Comparison of ENCODE assay signal across 15 cellular contexts in the genomic region with DNA sequence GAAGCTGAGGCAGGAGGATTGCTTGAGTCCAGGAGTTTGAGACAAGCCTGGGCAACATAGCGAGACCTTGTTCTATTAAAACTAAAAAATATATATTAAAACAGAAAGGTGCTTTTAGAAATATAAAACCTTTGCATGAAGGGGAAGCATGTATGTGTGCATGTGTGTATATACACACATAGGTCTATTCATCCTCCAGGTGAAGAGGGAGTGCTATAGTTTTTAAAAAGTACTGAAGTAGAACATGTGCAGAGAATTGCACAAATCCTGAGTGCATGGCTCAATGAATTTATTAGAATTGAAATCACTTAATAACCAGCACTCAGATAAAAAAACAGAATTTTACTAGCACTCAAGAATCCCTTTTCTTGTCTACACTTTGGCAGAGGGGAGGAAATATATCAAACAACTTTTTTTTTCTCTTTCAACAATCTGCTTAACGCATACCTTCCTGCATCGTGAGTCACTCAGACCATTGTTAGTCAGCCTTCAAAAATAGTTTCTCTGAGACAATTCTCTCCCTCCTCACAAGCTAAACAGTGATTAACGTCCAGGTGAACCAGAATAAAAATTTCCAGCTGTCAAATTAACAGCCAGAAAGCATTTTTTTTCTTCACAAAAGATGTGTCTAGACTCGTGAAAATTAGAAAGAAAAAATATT. TPM values are rescaled to one million over a fixed set of nuclear protein-coding genes. Genes with fewer than 3 reads are reported as not detected.
DNase-seq lines count a peak whose midpoint lies in the region; ATAC-seq and TF ChIP-seq lines count a peak whose summit lies in the region.
"Had no signal": no experiment of that assay in that cellular context is flagged by ENCODE, and none has a peak within 500 bp of the region (broad histone marks: within the 10 kb centered on the region; RNA-seq: fewer than 3 reads in every experiment).

No MANE protein-coding gene starts in this region.

- intact Hi-C loops in MCF 10A (cut with micrococcal nuclease) (no loop called here), breast epithelium (cut with DNase I; ENCODE audit: low total_unique reads) (no loop called here), PC-3 (cut with micrococcal nuclease) (loop anchor here (1.0 to 2.0 kb wide), 2 partner anchors 79 to 114 kb away; no protein-coding TSS in a partner anchor), sciatic nerve (cut with DNase I) (no loop called here)

- H3F3A ChIP-seq in PC-3 (ENCODE audit: low read length, unreplicated experiment): no peaks in the 10 kb centered on the region

- DNase-seq in MCF 10A (ENCODE audit: unreplicated experiment): peak; percentile 66
- DNase-seq in breast epithelium (ENCODE audit: low spot score in 2 of 2): no peak
- DNase-seq in PC-3: peak; percentile 90
- DNase-seq in fibroblast of lung (ENCODE audit: low read depth in 2 of 2): peak; percentile 28 to 93
- no peak for DNase-seq in NCI-H1436 (lab: John Stamatoyannopoulos, UW)
- DNase-seq in sciatic nerve (ENCODE audit: low spot score): no peak
- no peak for DNase-seq in T-helper 1 cell
- DNase-seq: activated B cell treated with CpG ODN at 0.5 μM for 24 hours; activated naive CD4-positive, alpha-beta T cell treated with anti-CD3 and anti-CD28 coated beads, Interleukin-2, amount 50 U/mL, for 16 hours; effector CD4-positive, alpha-beta T cell; naive B cell; NCI-H187 treated with DMSO at 0.1 percent for 48 hours had no signal

- TF ChIP-seq CTCF in MCF 10A (IDR thresholded peaks at IDR 0.05; ENCODE audit: unreplicated experiment) (no peak), breast epithelium (IDR thresholded peaks at IDR 0.05) (no peak), PC-3 (conservative IDR thresholded peaks at IDR 0.05; ENCODE audit: low read depth, low read length) (no peak), fibroblast of lung (conservative IDR thresholded peaks at IDR 0.05 in 1 of 2, IDR thresholded peaks at IDR 0.05 in 1 of 2; ENCODE audit: low read depth in 1 of 2, low read length in 2 of 2) (no peak)

- H3K9me3 Mint-ChIP-seq in MCF 10A (ENCODE audit: unreplicated experiment): no peaks in the 10 kb centered on the region
- H3K9me3 Mint-ChIP-seq: activated B cell treated with CpG ODN at 0.5 μM for 24 hours had no signal

- peaks cover 25% of the 10 kb centered on the region for H3K4me1 Mint-ChIP-seq in MCF 10A (ENCODE audit: insufficient read depth, unreplicated experiment)
- H3K4me1 Mint-ChIP-seq: activated B cell treated with CpG ODN at 0.5 μM for 24 hours, naive B cell had no signal

- H3K4me2 ChIP-seq in PC-3 (ENCODE audit: low read length): peak overlapping the region; percentile 48
- H3K4me2 ChIP-seq in fibroblast of lung (ENCODE audit: extremely low read depth, insufficient read depth, low read length): no peak overlapping the region
- H3K4me2 ChIP-seq: PC-9 had no signal

- no peak for TF ChIP-seq POLR2A in breast epithelium (IDR thresholded peaks at IDR 0.05)

- no peaks in the 10 kb centered on the region for H3K36me3 ChIP-seq in breast epithelium
- H3K36me3 ChIP-seq in PC-3 (ENCODE audit: low read depth, low read length): no peaks in the 10 kb centered on the region
- H3K36me3 ChIP-seq in fibroblast of lung (ENCODE audit: control insufficient read depth, insufficient read depth, low read length): no peaks in the 10 kb centered on the region

- H3K27ac Mint-ChIP-seq in MCF 10A (ENCODE audit: low read depth, unreplicated experiment): peak overlapping the region; percentile 79
- H3K27ac Mint-ChIP-seq: activated B cell treated with CpG ODN at 0.5 μM for 24 hours, naive B cell had no signal

- no peak overlapping the region for H2AFZ ChIP-seq in PC-3 (ENCODE audit: low read length)
- no peak overlapping the region for H2AFZ ChIP-seq in fibroblast of lung (ENCODE audit: low read length)
- H2AFZ ChIP-seq: PC-9 had no signal

- BruUV-seq in MCF 10A (replicated peaks; lab: Mats Ljungman, UMichigan) (no TSS peak), PC-3 (replicated peaks; lab: Mats Ljungman, UMichigan) (no TSS peak)

- H3K79me2 ChIP-seq in PC-3 (ENCODE audit: low read length) (no peaks in the 10 kb centered on the region), fibroblast of lung (ENCODE audit: control insufficient read depth, insufficient read depth, low read length) (no peaks in the 10 kb centered on the region)

- H3K4me1 ChIP-seq in breast epithelium: peaks cover 0 to 3% of the 10 kb centered on the region in 2 donors
- H3K4me1 ChIP-seq in PC-3 (ENCODE audit: insufficient read depth, low read length): peaks cover 21% of the 10 kb centered on the region
- H3K4me1 ChIP-seq in fibroblast of lung (ENCODE audit: control insufficient read depth, extremely low read depth, insufficient read depth, low read length): no peaks in the 10 kb centered on the region

- no peaks in the 10 kb centered on the region for H3K27me3 ChIP-seq in breast epithelium
- H3K27me3 ChIP-seq in PC-3 (ENCODE audit: low read length): no peaks in the 10 kb centered on the region
- no peaks in the 10 kb centered on the region for H3K27me3 ChIP-seq in fibroblast of lung (ENCODE audit: control insufficient read depth, insufficient read depth, low read length)

- H3K27ac ChIP-seq in breast epithelium (no peak overlapping the region), PC-3 (ENCODE audit: low read length) (peak overlapping the region; percentile 48), fibroblast of lung (ENCODE audit: insufficient read depth, low read length) (no peak overlapping the region)
- H3K27ac ChIP-seq: C4-2B, PC-9 had no signal

- H3K9me3 ChIP-seq in breast epithelium (no peaks in the 10 kb centered on the region), PC-3 (ENCODE audit: low read length) (no peaks in the 10 kb centered on the region), fibroblast of lung (ENCODE audit: control insufficient read depth, insufficient read depth, low read depth, low read length) (no peaks in the 10 kb centered on the region)

- no peaks in the 10 kb centered on the region for H4K20me1 ChIP-seq in PC-3 (ENCODE audit: low read length)
- H4K20me1 ChIP-seq in fibroblast of lung (ENCODE audit: control insufficient read depth, extremely low read depth, insufficient read depth, low read length): no peaks in the 10 kb centered on the region

- no peaks in the 10 kb centered on the region for H3K36me3 Mint-ChIP-seq in MCF 10A (ENCODE audit: insufficient read depth, unreplicated experiment)
- H3K36me3 Mint-ChIP-seq: naive B cell had no signal

- ATAC-seq in PC-3 (peak; percentile 99), GM18907 (IDR thresholded peaks at IDR 0.05; ENCODE audit: unreplicated experiment) (no peak), sciatic nerve (no peak)

- H3K27me3 Mint-ChIP-seq in MCF 10A (ENCODE audit: insufficient read depth, unreplicated experiment): no peaks in the 10 kb centered on the region

- POLR2A ChIA-PET in MCF 10A (lab: Yijun Ruan, JAX): interaction anchor here (0.6 to 1.8 kb wide), 4 partner anchors 10 to 150 kb away, joined by 3 to 17 read pairs (median 4); a partner anchor contains a TSS
- POLR2A ChIA-PET in PC-3 (lab: Charles Lee; ENCODE audit: unreplicated experiment): no interaction called here

- H3K4me3 ChIP-seq in breast epithelium (no peak overlapping the region), PC-3 (ENCODE audit: low read length) (peak overlapping the region; percentile 4; the same call in 1 of the 2 replicates), fibroblast of lung (replicated peaks in 1 of 4; ENCODE audit: control extremely low read depth in 1 of 4, insufficient read depth in 1 of 4, low read depth in 3 of 4, low read length in 4 of 4) (no peak overlapping the region)
- H3K4me3 ChIP-seq: PC-9 had no signal

- H3K9me2 ChIP-seq in PC-3 (replicated peaks; ENCODE audit: low read length): no peaks in the 10 kb centered on the region

- H3K9ac ChIP-seq in PC-3 (ENCODE audit: low read length): no peak overlapping the region
- no peak overlapping the region for H3K9ac ChIP-seq in fibroblast of lung (ENCODE audit: insufficient read depth, low read length)

- CTCF ChIA-PET in MCF 10A (lab: Yijun Ruan, JAX): interaction anchor here (0.7 kb wide), 1 partner anchor 1121 kb away, joined by 3 read pairs; no protein-coding TSS in a partner anchor
- CTCF ChIA-PET in PC-3 (lab: Charles Lee): no interaction called here

- no peak overlapping the region for H3K4me3 Mint-ChIP-seq in MCF 10A (ENCODE audit: unreplicated experiment)
- H3K4me3 Mint-ChIP-seq: activated B cell treated with CpG ODN at 0.5 μM for 24 hours, naive B cell had no signal

RNA-seq across cellular contexts. Expression of a gene that starts 17.7 kb away (rescaled TPM):
- total RNA-seq in MCF 10A (2022) (23.0 and 23.5 TPM in 2 replicates), breast epithelium (10 to 100 TPM; 11.5 to 26.8 (median 19.0) TPM), PC-3 (2014; rRNA removed) (28.6 and 43.4 TPM in 2 replicates), fibroblast of lung (24.9 and 30.7 TPM in 2 replicates), sciatic nerve (22.2 TPM)
- polyA plus RNA-seq in fibroblast of lung: 21.4 and 21.8 TPM in 2 replicates
- 11.3 and 15.4 TPM in 2 replicates for polyA plus RNA-seq in fibroblast of lung (2012)
- 3.7 and 23.3 TPM in 2 replicates for polyA minus RNA-seq in fibroblast of lung (ENCODE audit: low replicate concordance)

Comparison
In these comparisons a context has a peak if more than half of its experiments do, and no peak if none do; other contexts are left out.
1. DNase-seq: peak in MCF 10A (single experiment), PC-3 (single experiment) and fibroblast of lung (2 of 2); none in breast epithelium (0 of 2), NCI-H1436 (single experiment), sciatic nerve (single experiment) and T-helper 1 cell (0 of 5).